ENCODE assay signal across 11 cellular contexts in genomic region chr11:85948884-85949283, GRCh38.
DNase-seq lines count a peak whose midpoint lies in the region; ATAC-seq, FAIRE-seq and TF ChIP-seq lines count a peak whose summit lies in the region.
"Had no signal": no experiment of that assay in that cellular context is flagged by ENCODE, and none has a peak within 500 bp of the region (broad histone marks: within the 10 kb centered on the region; RNA-seq: fewer than 3 reads in every experiment).

No MANE protein-coding gene starts in this region.

- no peak for TF ChIP-seq POLR2A in prostate gland (IDR thresholded peaks at IDR 0.05)

- CTCF ChIA-PET in GM10248 (lab: Yijun Ruan, JAX) = interaction anchor here (0.9 to 1.2 kb wide), 2 partner anchors 270 to 341 kb away, joined by 3 read pairs; no protein-coding TSS in a partner anchor

- DNase-seq in HFFc6 = no peak
- DNase-seq in osteocyte (ENCODE audit: extremely low spot score, unreplicated experiment) = no peak
- DNase-seq in frontal cortex (ENCODE audit: low spot score in 2 of 2) = no peak
- no peak for DNase-seq in GM10248 (ENCODE audit: extremely low spot score)
- no peak for DNase-seq in GM20000 (ENCODE audit: low spot score)
- DNase-seq in prostate gland (ENCODE audit: low spot score) = no peak
- DNase-seq: CD4-positive, alpha-beta T cell had no signal

- no peaks in the 10 kb centered on the region for H3K27me3 ChIP-seq in prostate gland (replicated peaks; ENCODE audit: insufficient read depth)
- H3K27me3 ChIP-seq: esophagus muscularis mucosa had no signal

- H3K4me3 Mint-ChIP-seq in HFFc6 (0 out of 2 replicates have a peak overlapping the region, but pooled peaks have one; percentile 40), osteocyte (ENCODE audit: unreplicated experiment) (no peak overlapping the region)
- H3K4me3 Mint-ChIP-seq in T-helper 1 cell treated with Interleukin-12 subunit alpha and Interleukin-12 subunit beta and Interleukin-4 antibody, amounts not matched to agents 30 μg/mL and 1 μg/mL, for 36 hours = peak overlapping the region; percentile 2
- H3K4me3 Mint-ChIP-seq: CD4-positive, alpha-beta T cell had no signal

- TF ChIP-seq CTCF in HFFc6 (IDR thresholded peaks at IDR 0.05) (no peak), osteocyte (IDR thresholded peaks at IDR 0.05) (no peak), GM10248 (IDR thresholded peaks at IDR 0.05; ENCODE audit: control extremely low read depth, extremely low read depth, low read depth, missing control alignments) (no peak), GM20000 (IDR thresholded peaks at IDR 0.05; ENCODE audit: extremely low read depth, missing control alignments) (no peak), prostate gland (IDR thresholded peaks at IDR 0.05) (no peak)

- H3K27ac Mint-ChIP-seq in HFFc6 (peak overlapping the region; percentile 74), osteocyte (ENCODE audit: unreplicated experiment) (peak overlapping the region; percentile 75)
- peak overlapping the region; percentile 4 for H3K27ac Mint-ChIP-seq in T-helper 1 cell treated with Interleukin-12 subunit alpha and Interleukin-12 subunit beta and Interleukin-4 antibody, amounts not matched to agents 30 μg/mL and 1 μg/mL, for 36 hours
- H3K27ac Mint-ChIP-seq: CD4-positive, alpha-beta T cell had no signal

- H3K4me1 Mint-ChIP-seq in HFFc6 (ENCODE audit: low read depth) (peaks cover 58% of the 10 kb centered on the region), osteocyte (ENCODE audit: unreplicated experiment) (peaks cover 26% of the 10 kb centered on the region)
- peaks cover 30% of the 10 kb centered on the region for H3K4me1 Mint-ChIP-seq in T-helper 1 cell treated with Interleukin-12 subunit alpha and Interleukin-12 subunit beta and Interleukin-4 antibody, amounts not matched to agents 30 μg/mL and 1 μg/mL, for 36 hours (ENCODE audit: low read depth)

- H3K36me3 ChIP-seq in prostate gland = no peaks in the 10 kb centered on the region

- no peaks in the 10 kb centered on the region for H3K9me3 ChIP-seq in prostate gland
- H3K9me3 ChIP-seq: esophagus muscularis mucosa had no signal

- H3K4me1 ChIP-seq in prostate gland (replicated peaks) = no peaks in the 10 kb centered on the region

- POLR2A ChIA-PET in GM10248 (lab: Yijun Ruan, JAX) = no interaction called here

- no peaks in the 10 kb centered on the region; the same call in 1 of the 2 replicates for H3K9me3 Mint-ChIP-seq in HFFc6
- H3K9me3 Mint-ChIP-seq in T-helper 1 cell treated with Interleukin-12 subunit alpha and Interleukin-12 subunit beta and Interleukin-4 antibody, amounts not matched to agents 30 μg/mL and 1 μg/mL, for 36 hours = peaks cover 29% of the 10 kb centered on the region
- H3K9me3 Mint-ChIP-seq in osteocyte (ENCODE audit: unreplicated experiment) = peaks cover 4% of the 10 kb centered on the region

- peak; percentile 41 for ATAC-seq in GM18870 (IDR thresholded peaks at IDR 0.05; ENCODE audit: unreplicated experiment)
- ATAC-seq: K562 had no signal

- intact Hi-C loops in prostate gland (cut with DNase I) = loop anchor here (5.0 to 10.0 kb wide), 4 partner anchors 94 to 346 kb away; partner anchors contain the start of genes CCDC83 and PICALM

- H3K27me3 Mint-ChIP-seq in HFFc6 (ENCODE audit: insufficient read depth) (peaks cover 28% of the 10 kb centered on the region), osteocyte (ENCODE audit: unreplicated experiment) (no peaks in the 10 kb centered on the region)
- no peaks in the 10 kb centered on the region for H3K27me3 Mint-ChIP-seq in T-helper 1 cell treated with Interleukin-12 subunit alpha and Interleukin-12 subunit beta and Interleukin-4 antibody, amounts not matched to agents 30 μg/mL and 1 μg/mL, for 36 hours (ENCODE audit: low read depth)
- H3K27me3 Mint-ChIP-seq: CD4-positive, alpha-beta T cell had no signal

- no peak overlapping the region for H3K4me3 ChIP-seq in prostate gland
- H3K4me3 ChIP-seq: esophagus muscularis mucosa, K562 had no signal

- FAIRE-seq in frontal cortex (lab: Jason Lieb, UNC) = no peak
- FAIRE-seq: K562 had no signal

- H3K36me3 Mint-ChIP-seq in HFFc6 (ENCODE audit: low read depth) (peaks cover 18% of the 10 kb centered on the region), osteocyte (ENCODE audit: unreplicated experiment) (peaks cover 10% of the 10 kb centered on the region)
- H3K36me3 Mint-ChIP-seq in T-helper 1 cell treated with Interleukin-12 subunit alpha and Interleukin-12 subunit beta and Interleukin-4 antibody, amounts not matched to agents 30 μg/mL and 1 μg/mL, for 36 hours (ENCODE audit: low read depth) = peaks cover 30% of the 10 kb centered on the region

- H3K27ac ChIP-seq in prostate gland = no peak overlapping the region

- WGBS in prostate gland = 66% methylated on average over 2 of the region's 2 CpGs

Comparison
In these comparisons a context has a peak if more than half of its experiments do, and no peak if none do; other contexts are left out.
1. H3K27ac Mint-ChIP-seq: peak in every context shown above with its lines; median percentile 75 in osteocyte; 74 in HFFc6; 4 in T-helper 1 cell treated with Interleukin-12 subunit alpha and Interleukin-12 subunit beta and Interleukin-4 antibody, amounts not matched to agents 30 μg/mL and 1 μg/mL, for 36 hours.